ENCODE assay signal across 20 cellular contexts in the genomic region with DNA sequence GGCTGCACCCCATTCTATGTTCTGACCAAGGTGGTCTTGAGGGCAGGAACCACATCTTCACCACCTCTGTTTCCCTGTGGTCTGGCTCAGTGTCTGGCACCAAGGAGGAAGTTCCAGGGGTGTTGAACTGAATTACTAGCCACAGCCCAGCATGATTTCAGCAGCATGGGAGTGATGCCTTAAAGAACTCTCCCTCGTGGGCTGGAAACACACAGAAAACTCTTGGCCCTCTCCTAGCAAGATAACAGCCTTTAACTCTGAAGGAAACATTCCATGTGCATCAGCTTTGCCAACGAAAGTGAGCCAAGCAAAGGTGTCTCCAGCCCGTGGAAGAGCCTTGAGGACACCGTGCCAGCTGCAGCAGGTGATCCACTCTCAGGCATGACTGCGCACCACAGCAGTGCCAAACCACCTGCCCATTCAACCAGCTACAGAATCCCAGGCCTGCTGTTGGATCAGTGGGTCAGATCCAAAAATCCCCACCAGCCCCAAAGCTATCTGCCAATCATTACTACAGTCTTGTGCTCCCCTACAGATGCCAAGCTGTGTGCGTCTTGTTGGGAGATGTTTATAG.
"Had no signal": no experiment of that assay in that cellular context is flagged by ENCODE, and none has a peak within 500 bp of the region (broad histone marks: within the 10 kb centered on the region; RNA-seq: fewer than 3 reads in every experiment).

No MANE protein-coding gene starts in this region.

- H3K27ac ChIP-seq: prostate gland, tibial nerve, uterus had no signal

- H3K36me3 ChIP-seq: prostate gland, tibial nerve, uterus had no signal

- H3K4me1 ChIP-seq: prostate gland, tibial nerve had no signal

- H3K36me3 Mint-ChIP-seq: mesothelial cell of epicardium had no signal

- H3K9me3 ChIP-seq: prostate gland, tibial nerve, uterus had no signal

- DNase-seq: activated CD4-positive, alpha-beta T cell treated with anti-CD3 and anti-CD28 coated beads, Interleukin-2, amount 50 U/mL, for 1 hour; activated CD8-positive, alpha-beta memory T cell treated with anti-CD3 and anti-CD28 coated beads, Interleukin-2, amount 50 U/mL, for 4 hours; activated effector memory CD4-positive, alpha-beta T cell treated with Interleukin-2 at 50 U/mL for 16 hours; activated naive CD4-positive, alpha-beta T cell treated with anti-CD3 and anti-CD28 coated beads, Interleukin-2, amount 50 U/mL, for 16 hours; activated T-cell treated with anti-CD3 and anti-CD28 coated beads, Interleukin-2, amount 50 U/mL, for 48 hours; aorta; cortex of kidney; left cardiac atrium; nephron progenitor cell; nucleus accumbens; stimulated activated CD4-positive, alpha-beta T cell treated with anti-CD3 and anti-CD28 coated beads, Interleukin-2, amount 100 ng/mL, for 24 hours; stimulated activated naive CD4-positive, alpha-beta T cell treated with Interleukin-2 at 50 U/mL for 16 hours; T1000; uterus had no signal

- H3K4me1 Mint-ChIP-seq: central memory CD8-positive, alpha-beta T cell had no signal

- H3K9me3 Mint-ChIP-seq: central memory CD8-positive, alpha-beta T cell; mesothelial cell of epicardium; nephron progenitor cell had no signal

- H3K27ac Mint-ChIP-seq: mesothelial cell of epicardium had no signal

- H3K27me3 ChIP-seq: tibial nerve, uterus had no signal

- H3K4me3 ChIP-seq: lung, prostate gland, tibial nerve, uterus had no signal

- H3K4me3 Mint-ChIP-seq: central memory CD8-positive, alpha-beta T cell; mesothelial cell of epicardium; nephron progenitor cell had no signal

- ATAC-seq: activated CD4-positive, CD25-positive, alpha-beta regulatory T cell treated with anti-CD3 and anti-CD28 coated beads, Interleukin-2, amount 50 U/mL, for 24 hours had no signal
